In the genomic region with DNA sequence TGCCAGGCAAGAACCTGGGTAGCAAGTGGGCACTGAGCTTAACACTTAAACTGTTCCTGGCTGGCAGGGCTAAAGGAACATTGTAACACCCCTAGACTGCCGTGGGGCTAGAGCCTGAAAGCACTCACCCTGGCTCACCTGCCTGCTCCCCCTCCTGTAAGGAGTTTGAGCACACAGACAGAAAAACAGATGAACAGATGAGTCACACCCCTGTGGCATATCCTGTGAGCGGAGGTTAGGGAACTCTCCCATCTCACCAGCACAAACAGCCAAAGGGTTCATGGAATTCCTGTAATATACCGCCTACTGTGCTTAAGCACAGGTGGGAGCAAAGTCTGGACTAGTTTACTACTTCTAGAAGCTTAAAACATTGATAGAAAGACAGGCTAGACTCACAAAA, we compare ENCODE assay signal across 14 cellular contexts.
DNase-seq lines count a peak whose midpoint lies in the region; ATAC-seq, FAIRE-seq and TF ChIP-seq lines count a peak whose summit lies in the region.
"Had no signal": no experiment of that assay in that cellular context is flagged by ENCODE, and none has a peak within 500 bp of the region (broad histone marks: within the 10 kb centered on the region; RNA-seq: fewer than 3 reads in every experiment).

No MANE protein-coding gene starts in this region.

- ATAC-seq in SK-N-SH treated with all-trans-retinoic acid at 6 μM for 48 hours (peak; percentile 77), HG02970 (IDR thresholded peaks at IDR 0.05; ENCODE audit: low FRiP score, unreplicated experiment) (no peak), GM19397 (IDR thresholded peaks at IDR 0.05; ENCODE audit: unreplicated experiment) (no peak)
- ATAC-seq: activated CD4-positive, CD25-positive, alpha-beta regulatory T cell treated with anti-CD3 and anti-CD28 coated beads, Interleukin-2, amount 50 U/mL, for 24 hours had no signal

- DNase-seq in HPDE6-E6E7 (ENCODE audit: extremely low spot score): peak; percentile 17
- DNase-seq in glomerular visceral epithelial cell (ENCODE audit: extremely low spot score): peak; percentile 40
- peak; percentile 48 for DNase-seq in urothelium cell line (ENCODE audit: low spot score)
- DNase-seq in NCI-H1092 treated with DMSO at 0.1 percent for 48 hours (lab: John Stamatoyannopoulos, UW): no peak
- DNase-seq: adrenal gland, foreskin melanocyte, naive B cell, NCI-H1694, SIG-M5, T-helper 2 cell had no signal

- FAIRE-seq in urothelium cell line (lab: Jason Lieb, UNC): no peak

TF ChIP-seq in SK-N-SH treated with all-trans-retinoic acid at 6 μM for 48 hours, 23 proteins besides CTCF, POLR2A, EP300 and RAD21:
- no peak for TF ChIP-seq OSR1 (CRISPR knock-in tag; IDR thresholded peaks at IDR 0.05)
- TF ChIP-seq, protein P1, sequence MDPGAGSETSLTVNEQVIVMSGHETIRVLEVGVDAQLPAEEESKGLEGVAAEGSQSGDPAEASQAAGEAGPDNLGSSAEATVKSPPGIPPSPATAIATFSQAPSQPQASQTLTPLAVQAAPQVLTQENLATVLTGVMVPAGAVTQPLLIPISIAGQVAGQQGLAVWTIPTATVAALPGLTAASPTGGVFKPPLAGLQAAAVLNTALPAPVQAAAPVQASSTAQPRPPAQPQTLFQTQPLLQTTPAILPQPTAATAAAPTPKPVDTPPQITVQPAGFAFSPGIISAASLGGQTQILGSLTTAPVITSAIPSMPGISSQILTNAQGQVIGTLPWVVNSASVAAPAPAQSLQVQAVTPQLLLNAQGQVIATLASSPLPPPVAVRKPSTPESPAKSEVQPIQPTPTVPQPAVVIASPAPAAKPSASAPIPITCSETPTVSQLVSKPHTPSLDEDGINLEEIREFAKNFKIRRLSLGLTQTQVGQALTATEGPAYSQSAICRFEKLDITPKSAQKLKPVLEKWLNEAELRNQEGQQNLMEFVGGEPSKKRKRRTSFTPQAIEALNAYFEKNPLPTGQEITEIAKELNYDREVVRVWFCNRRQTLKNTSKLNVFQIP (CRISPR knock-in tag; IDR thresholded peaks at IDR 0.05; ENCODE audit: borderline replicate concordance, low read depth): no peak
- no peak for TF ChIP-seq ZNF565 (CRISPR knock-in tag; conservative IDR thresholded peaks at IDR 0.05; ENCODE audit: low read depth)
- TF ChIP-seq SNAI2 (CRISPR knock-in tag; IDR thresholded peaks at IDR 0.05): no peak
- TF ChIP-seq, protein P2, sequence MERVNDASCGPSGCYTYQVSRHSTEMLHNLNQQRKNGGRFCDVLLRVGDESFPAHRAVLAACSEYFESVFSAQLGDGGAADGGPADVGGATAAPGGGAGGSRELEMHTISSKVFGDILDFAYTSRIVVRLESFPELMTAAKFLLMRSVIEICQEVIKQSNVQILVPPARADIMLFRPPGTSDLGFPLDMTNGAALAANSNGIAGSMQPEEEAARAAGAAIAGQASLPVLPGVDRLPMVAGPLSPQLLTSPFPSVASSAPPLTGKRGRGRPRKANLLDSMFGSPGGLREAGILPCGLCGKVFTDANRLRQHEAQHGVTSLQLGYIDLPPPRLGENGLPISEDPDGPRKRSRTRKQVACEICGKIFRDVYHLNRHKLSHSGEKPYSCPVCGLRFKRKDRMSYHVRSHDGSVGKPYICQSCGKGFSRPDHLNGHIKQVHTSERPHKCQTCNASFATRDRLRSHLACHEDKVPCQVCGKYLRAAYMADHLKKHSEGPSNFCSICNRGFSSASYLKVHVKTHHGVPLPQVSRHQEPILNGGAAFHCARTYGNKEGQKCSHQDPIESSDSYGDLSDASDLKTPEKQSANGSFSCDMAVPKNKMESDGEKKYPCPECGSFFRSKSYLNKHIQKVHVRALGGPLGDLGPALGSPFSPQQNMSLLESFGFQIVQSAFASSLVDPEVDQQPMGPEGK (CRISPR knock-in tag; IDR thresholded peaks at IDR 0.05; ENCODE audit: borderline replicate concordance): no peak
- TF ChIP-seq CSDC2 (CRISPR knock-in tag; IDR thresholded peaks at IDR 0.05): no peak
- TF ChIP-seq ZNF70 (CRISPR knock-in tag; IDR thresholded peaks at IDR 0.05): no peak
- no peak for TF ChIP-seq ZNF8 (CRISPR knock-in tag; IDR thresholded peaks at IDR 0.05)
- TF ChIP-seq ESRRG (CRISPR knock-in tag; IDR thresholded peaks at IDR 0.05): no peak
- TF ChIP-seq BACH2 (CRISPR knock-in tag; IDR thresholded peaks at IDR 0.05; ENCODE audit: borderline replicate concordance): no peak
- no peak for TF ChIP-seq RARB (CRISPR knock-in tag; IDR thresholded peaks at IDR 0.05)
- no peak for TF ChIP-seq GLIS3 (CRISPR knock-in tag; IDR thresholded peaks at IDR 0.05)
- TF ChIP-seq ISL1 (CRISPR knock-in tag; IDR thresholded peaks at IDR 0.05): no peak
- TF ChIP-seq ZC3H10 (CRISPR knock-in tag; IDR thresholded peaks at IDR 0.05): no peak
- no peak for TF ChIP-seq ZFP30 (CRISPR knock-in tag; IDR thresholded peaks at IDR 0.05)
- TF ChIP-seq TCF4 (CRISPR knock-in tag; IDR thresholded peaks at IDR 0.05; ENCODE audit: borderline replicate concordance): no peak
- TF ChIP-seq ARNTL (CRISPR knock-in tag; IDR thresholded peaks at IDR 0.05; ENCODE audit: borderline replicate concordance, low read depth): no peak
